Comparison of ENCODE assay signal across 8 cellular contexts in genomic region chr10:89466599-89467035, GRCh38. TPM values are rescaled to one million over a fixed set of nuclear protein-coding genes. Genes with fewer than 3 reads are reported as not detected.
A peak's percentile ranks its signal among the peaks of the same experiment; 100 is the strongest.
DNase-seq lines count a peak whose midpoint lies in the region; ATAC-seq and TF ChIP-seq lines count a peak whose summit lies in the region.

No MANE protein-coding gene starts in this region.

- DNase-seq in AML-193 (lab: John Stamatoyannopoulos, UW) (peak; percentile 32 to 57), HuH-7 (ENCODE audit: low spot score) (peak; percentile 9), kidney epithelial cell (ENCODE audit: low read depth) (peak; percentile 70)
- no peak for DNase-seq in natural killer cell treated with Interleukin-12 subunit alpha and Interleukin-12 subunit beta and Interleukin-15 and Interleukin-18, amount 100 ng/mL, for 72 hours (ENCODE audit: low spot score)
- no peak for DNase-seq in activated naive CD4-positive, alpha-beta T cell treated with anti-CD3 and anti-CD28 coated beads for 36 hours
- DNase-seq in activated naive CD4-positive, alpha-beta T cell treated with anti-CD3 and anti-CD28 coated beads, Interleukin-2, amount 50 U/mL, for 72 hours (ENCODE audit: low spot score in 2 of 2), result no peak

- intact Hi-C loops in activated naive CD4-positive, alpha-beta T cell treated with anti-CD3 and anti-CD28 coated beads for 36 hours (cut with micrococcal nuclease), result no loop called here

- H3K4me3 ChIP-seq in kidney epithelial cell (ENCODE audit: low read depth, low read length), result no peak overlapping the region

- peak; percentile 72 for TF ChIP-seq CTCF in VCaP (conservative IDR thresholded peaks at IDR 0.05)
- peak; percentile 57 for TF ChIP-seq CTCF in kidney epithelial cell (IDR thresholded peaks at IDR 0.05; ENCODE audit: insufficient read depth, low read length, poor library complexity, severe bottlenecking)

- no peaks in the 10 kb centered on the region for H3K36me3 ChIP-seq in kidney epithelial cell (ENCODE audit: control insufficient read depth, insufficient read depth, low read length)

- no peak for ATAC-seq in HG03565 (IDR thresholded peaks at IDR 0.05; ENCODE audit: unreplicated experiment)
- no peak for ATAC-seq in natural killer cell treated with Interleukin-12 subunit alpha and Interleukin-12 subunit beta and Interleukin-15 and Interleukin-18, amount 100 ng/mL, for 72 hours
- ATAC-seq in activated naive CD4-positive, alpha-beta T cell treated with anti-CD3 and anti-CD28 coated beads, Interleukin-2, amount 50 U/mL, for 72 hours, result no peak

- H3K27ac ChIP-seq in VCaP, result peak overlapping the region; percentile 15; the same call in 1 of the 2 replicates

- no peaks in the 10 kb centered on the region for H3K36me3 Mint-ChIP-seq in natural killer cell treated with Interleukin-12 subunit alpha and Interleukin-12 subunit beta and Interleukin-15 and Interleukin-18, amount 100 ng/mL, for 72 hours
- H3K36me3 Mint-ChIP-seq in activated naive CD4-positive, alpha-beta T cell treated with anti-CD3 and anti-CD28 coated beads for 36 hours (ENCODE audit: low read depth), result no peaks in the 10 kb centered on the region
- H3K36me3 Mint-ChIP-seq in activated naive CD4-positive, alpha-beta T cell treated with anti-CD3 and anti-CD28 coated beads, Interleukin-2, amount 50 U/mL, for 72 hours, result no peaks in the 10 kb centered on the region

- no peaks in the 10 kb centered on the region for H3K9me3 Mint-ChIP-seq in natural killer cell treated with Interleukin-12 subunit alpha and Interleukin-12 subunit beta and Interleukin-15 and Interleukin-18, amount 100 ng/mL, for 72 hours
- no peaks in the 10 kb centered on the region for H3K9me3 Mint-ChIP-seq in activated naive CD4-positive, alpha-beta T cell treated with anti-CD3 and anti-CD28 coated beads for 36 hours
- H3K9me3 Mint-ChIP-seq in activated naive CD4-positive, alpha-beta T cell treated with anti-CD3 and anti-CD28 coated beads, Interleukin-2, amount 50 U/mL, for 72 hours, result no peaks in the 10 kb centered on the region

- no peaks in the 10 kb centered on the region for H3K27me3 ChIP-seq in kidney epithelial cell (ENCODE audit: control insufficient read depth, insufficient read depth, low read length)

- no peak overlapping the region for H3K27ac Mint-ChIP-seq in natural killer cell treated with Interleukin-12 subunit alpha and Interleukin-12 subunit beta and Interleukin-15 and Interleukin-18, amount 100 ng/mL, for 72 hours
- no peak overlapping the region for H3K27ac Mint-ChIP-seq in activated naive CD4-positive, alpha-beta T cell treated with anti-CD3 and anti-CD28 coated beads for 36 hours
- no peak overlapping the region for H3K27ac Mint-ChIP-seq in activated naive CD4-positive, alpha-beta T cell treated with anti-CD3 and anti-CD28 coated beads, Interleukin-2, amount 50 U/mL, for 72 hours

- no peak overlapping the region for H3K4me3 Mint-ChIP-seq in natural killer cell treated with Interleukin-12 subunit alpha and Interleukin-12 subunit beta and Interleukin-15 and Interleukin-18, amount 100 ng/mL, for 72 hours
- H3K4me3 Mint-ChIP-seq in activated naive CD4-positive, alpha-beta T cell treated with anti-CD3 and anti-CD28 coated beads for 36 hours, result no peak overlapping the region

- H3K27me3 Mint-ChIP-seq in natural killer cell treated with Interleukin-12 subunit alpha and Interleukin-12 subunit beta and Interleukin-15 and Interleukin-18, amount 100 ng/mL, for 72 hours, result peaks cover 24 to 27% of the 10 kb centered on the region in 2 donors
- H3K27me3 Mint-ChIP-seq in activated naive CD4-positive, alpha-beta T cell treated with anti-CD3 and anti-CD28 coated beads for 36 hours (ENCODE audit: low read depth), result no peaks in the 10 kb centered on the region

- peaks cover 10 to 11% of the 10 kb centered on the region in 2 donors for H3K4me1 Mint-ChIP-seq in natural killer cell treated with Interleukin-12 subunit alpha and Interleukin-12 subunit beta and Interleukin-15 and Interleukin-18, amount 100 ng/mL, for 72 hours (ENCODE audit: low read depth in 2 of 2)
- no peaks in the 10 kb centered on the region for H3K4me1 Mint-ChIP-seq in activated naive CD4-positive, alpha-beta T cell treated with anti-CD3 and anti-CD28 coated beads for 36 hours (ENCODE audit: low read depth)

- CTCF ChIA-PET in activated naive CD4-positive, alpha-beta T cell treated with anti-CD3 and anti-CD28 coated beads for 36 hours (lab: Charles Lee), result interaction anchor here (0.7 to 1.2 kb wide), 2 partner anchors 14 to 127 kb away, joined by 3 read pairs; no protein-coding TSS in a partner anchor

RNA-seq across cellular contexts. Expression of gene IFIT5, which starts 52.2 kb away (rescaled TPM):
- 24.9 and 28.8 TPM in 2 replicates for total RNA-seq in kidney epithelial cell
- 10 to 100 TPM in 1 of 2 donors, 1 to 10 TPM in 1; 5.2 to 17.5 TPM for total RNA-seq in natural killer cell treated with Interleukin-12 subunit alpha and Interleukin-12 subunit beta and Interleukin-15 and Interleukin-18, amount 100 ng/mL, for 72 hours
- total RNA-seq in activated naive CD4-positive, alpha-beta T cell treated with anti-CD3 and anti-CD28 coated beads for 36 hours, result 1 to 10 TPM; 7.0 to 7.2 TPM
- total RNA-seq in activated naive CD4-positive, alpha-beta T cell treated with anti-CD3 and anti-CD28 coated beads, Interleukin-2, amount 50 U/mL, for 72 hours, result 10 to 100 TPM in 1 of 2 donors, 1 to 10 TPM in 1; 3.1 to 10.9 TPM

Comparison
In these comparisons a context has a peak if more than half of its experiments do, and no peak if none do; other contexts are left out.
1. DNase-seq: peak in AML-193 (2 of 2), HuH-7 (single experiment) and kidney epithelial cell (single experiment); none in natural killer cell treated with Interleukin-12 subunit alpha and Interleukin-12 subunit beta and Interleukin-15 and Interleukin-18, amount 100 ng/mL, for 72 hours (single experiment), activated naive CD4-positive, alpha-beta T cell treated with anti-CD3 and anti-CD28 coated beads for 36 hours (single experiment) and activated naive CD4-positive, alpha-beta T cell treated with anti-CD3 and anti-CD28 coated beads, Interleukin-2, amount 50 U/mL, for 72 hours (0 of 2).